Comparison of ENCODE assay signal across 8 cellular contexts in genomic region chr19:43624933-43625332, GRCh38. TPM values are rescaled to one million over a fixed set of nuclear protein-coding genes. Genes with fewer than 3 reads are reported as not detected.
DNase-seq lines count a peak whose midpoint lies in the region; ATAC-seq and TF ChIP-seq lines count a peak whose summit lies in the region.

No MANE protein-coding gene starts in this region.

- H3K27ac ChIP-seq in heart left ventricle: no peak overlapping the region

- H3K4me3 ChIP-seq in MG63: no peak overlapping the region
- H3K4me3 ChIP-seq in heart left ventricle: no peak overlapping the region

- WGBS in heart left ventricle, 4 donors: 21 to 37% (median 30%) methylated on average over 17 to 30 of the region's 30 CpGs

- TF ChIP-seq POLR2A in heart left ventricle (IDR thresholded peaks at IDR 0.05): no peak

- TF ChIP-seq CTCF in heart left ventricle (IDR thresholded peaks at IDR 0.05): peak in 1 of 12 donors; percentile 16

- intact Hi-C loops in heart left ventricle (cut with DNase I): no loop called here

- ATAC-seq in heart left ventricle: peak in 1 of 4 donors; percentile 34
- ATAC-seq in HG03159 (IDR thresholded peaks at IDR 0.05; ENCODE audit: unreplicated experiment): no peak

- H3K4me1 ChIP-seq in heart left ventricle: peaks cover 0 to 9% (median 6%) of the 10 kb centered on the region in 12 donors

- DNase-seq in MG63 (peak; percentile 43), heart left ventricle (peak in 3 of 5 donors; percentile 36 to 81 (median 50)), hepatic stellate cell (ENCODE audit: low spot score) (no peak), hippocampal formation (lab: John Stamatoyannopoulos, UW) (no peak), NOMO-1 treated with dmso at 0.1 percent for 144 hours (lab: John Stamatoyannopoulos, UW; ENCODE audit: unreplicated experiment) (no peak)
- peak; percentile 92 for DNase-seq in activated CD8-positive, alpha-beta memory T cell treated with anti-CD3 and anti-CD28 coated beads, Interleukin-2, amount 50 U/mL, for 48 hours
- peak; percentile 66 to 90 (median 67) for DNase-seq in stimulated activated CD4-positive, alpha-beta T cell treated with anti-CD3 and anti-CD28 coated beads, TNF-alpha, amount 100 ng/mL, for 24 hours (ENCODE audit: low read depth in 3 of 3)

- H3K36me3 ChIP-seq in MG63: no peaks in the 10 kb centered on the region
- H3K36me3 ChIP-seq in heart left ventricle: no peaks in the 10 kb centered on the region

- H3K27me3 ChIP-seq in MG63 (no peaks in the 10 kb centered on the region; the same call in 1 of the 2 replicates), heart left ventricle (peaks cover 0 to 2% (median 0%) of the 10 kb centered on the region in 9 donors)

- no peaks in the 10 kb centered on the region for H3K9me3 ChIP-seq in MG63
- H3K9me3 ChIP-seq in heart left ventricle: no peaks in the 10 kb centered on the region

RNA-seq across cellular contexts. Expression of gene ZNF428, which starts 5.5 kb away (rescaled TPM):
- 45.8 and 101 TPM in 2 replicates for total RNA-seq in MG63 (2014; rRNA removed; shearing (Covaris generic); ENCODE audit: low replicate concordance)
- 10 to 100 TPM; 25.1 to 40.4 (median 31.3) TPM for total RNA-seq in heart left ventricle
- polyA plus RNA-seq in heart left ventricle: 10 to 100 TPM; 29.5 to 64.5 TPM

RNA-seq across cellular contexts. Expression of gene SRRM5, which starts 13.0 kb away (rescaled TPM):
- total RNA-seq in MG63 (2014; rRNA removed; shearing (Covaris generic); ENCODE audit: low replicate concordance): not detected in 2 replicates
- total RNA-seq in heart left ventricle: under 1 TPM in 7 of 9 donors, not detected in 2; 0.07 to 0.35 (median 0.16) TPM
- under 1 TPM; 0.15 to 0.80 TPM for polyA plus RNA-seq in heart left ventricle

RNA-seq across cellular contexts. Expression of gene CADM4, which starts 14.7 kb away (rescaled TPM):
- 0.22 and 3.0 TPM in 2 replicates for total RNA-seq in MG63 (2014; rRNA removed; shearing (Covaris generic); ENCODE audit: low replicate concordance)
- 10 to 100 TPM in 2 of 9 donors, 1 to 10 TPM in 7; 4.6 to 13.2 (median 7.8) TPM for total RNA-seq in heart left ventricle
- 10 to 100 TPM; 10.7 to 12.2 TPM for polyA plus RNA-seq in heart left ventricle

RNA-seq across cellular contexts. Expression of gene ZNF576, which starts 28.5 kb away (rescaled TPM):
- 15.9 and 26.1 TPM in 2 replicates for total RNA-seq in MG63 (2014; rRNA removed; shearing (Covaris generic); ENCODE audit: low replicate concordance)
- 10 to 100 TPM in 7 of 9 donors, 1 to 10 TPM in 2; 9.0 to 17.6 (median 11.8) TPM for total RNA-seq in heart left ventricle
- 10 to 100 TPM in 1 of 2 donors, 1 to 10 TPM in 1; 8.9 to 22.4 TPM for polyA plus RNA-seq in heart left ventricle

RNA-seq across cellular contexts. Expression of gene IRGQ, which starts 29.0 kb away (rescaled TPM):
- 13.3 and 16.9 TPM in 2 replicates for total RNA-seq in MG63 (2014; rRNA removed; shearing (Covaris generic); ENCODE audit: low replicate concordance)
- 10 to 100 TPM; 21.1 to 36.1 (median 24.9) TPM for total RNA-seq in heart left ventricle
- polyA plus RNA-seq in heart left ventricle: 10 to 100 TPM in 1 of 2 donors, 1 to 10 TPM in 1; 7.4 to 11.9 TPM

Comparison
In these comparisons a context has a peak if more than half of its experiments do, and no peak if none do; other contexts are left out.
1. DNase-seq: peak in MG63 (single experiment), activated CD8-positive, alpha-beta memory T cell treated with anti-CD3 and anti-CD28 coated beads, Interleukin-2, amount 50 U/mL, for 48 hours (single experiment), heart left ventricle (3 of 5) and stimulated activated CD4-positive, alpha-beta T cell treated with anti-CD3 and anti-CD28 coated beads, TNF-alpha, amount 100 ng/mL, for 24 hours (3 of 3); none in hepatic stellate cell (single experiment), hippocampal formation (0 of 2) and NOMO-1 treated with dmso at 0.1 percent for 144 hours (single experiment).